Comparison of ENCODE assay signal across 14 cellular contexts in the genomic region with DNA sequence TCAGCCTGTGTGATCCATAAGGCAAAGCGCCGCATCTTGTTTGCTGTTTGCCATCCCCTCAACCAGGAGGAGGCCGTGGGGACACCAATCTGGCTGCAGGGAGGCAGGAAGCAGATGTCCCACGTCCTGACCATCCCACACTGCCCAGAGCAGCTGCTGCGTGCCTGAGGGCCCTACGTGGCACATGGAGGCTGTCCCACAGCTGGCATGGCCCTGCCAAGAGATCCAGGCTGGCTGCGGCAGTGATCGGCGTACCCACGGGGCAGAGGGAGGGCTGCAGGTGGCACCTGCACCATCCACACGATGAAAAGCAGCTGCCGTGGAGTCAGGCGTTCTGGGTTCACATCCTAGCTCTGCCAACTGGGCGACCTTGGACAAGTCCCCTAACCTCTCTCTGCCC. TPM values are rescaled to one million over a fixed set of nuclear protein-coding genes. Genes with fewer than 3 reads are reported as not detected.
A peak's percentile ranks its signal among the peaks of the same experiment; 100 is the strongest.
DNase-seq lines count a peak whose midpoint lies in the region; ATAC-seq and TF ChIP-seq lines count a peak whose summit lies in the region.
"Had no signal": no experiment of that assay in that cellular context is flagged by ENCODE, and none has a peak within 500 bp of the region (broad histone marks: within the 10 kb centered on the region; RNA-seq: fewer than 3 reads in every experiment).

No MANE protein-coding gene starts in this region.

- peaks cover 12 to 35% (median 31%) of the 10 kb centered on the region in 3 experiments for H3K36me3 Mint-ChIP-seq in H9 (ENCODE audit: insufficient read depth in 1 of 3, low read depth in 3 of 3)
- H3K36me3 Mint-ChIP-seq: natural killer cell had no signal

- intact Hi-C loops in Right ventricle myocardium superior (cut with DNase I) (no loop called here), mucosa of descending colon (cut with DNase I, micrococcal nuclease) (no loop called here)

- H2BK15ac ChIP-seq in H9 (ENCODE audit: low read depth, low read length): no peak overlapping the region

- peak overlapping the region in 1 of 3 experiments; percentile 66; a peak in 1 of 7 replicates for H3K27ac Mint-ChIP-seq in H9

- WGBS in H9 (ENCODE audit: extremely low coverage, insufficient read length, low lambda C conversion rate): no CpG with 5 or more reads among the region's 14 CpGs

- DNase-seq in H9: no peak
- no peak for DNase-seq in WERI-Rb-1
- DNase-seq in Right ventricle myocardium superior: peak; percentile 71
- DNase-seq in mucosa of descending colon: no peak
- DNase-seq: activated CD4-positive, alpha-beta T cell treated with anti-CD3 and anti-CD28 coated beads for 48 hours; activated T-cell treated with anti-CD3 and anti-CD28 coated beads, Interleukin-2, amount 50 U/mL, for 72 hours; COR-L47; left colon; natural killer cell; NCI-H2107 had no signal

- no peak overlapping the region for H3K23ac ChIP-seq in H9 (ENCODE audit: insufficient read length, low read depth, low read length)

- H2AK5ac ChIP-seq in H9 (ENCODE audit: insufficient read length, low read length): no peak overlapping the region

- no peak overlapping the region for H3K14ac ChIP-seq in H9 (ENCODE audit: insufficient read depth, low read length)

- peaks cover 10% of the 10 kb centered on the region for H3K79me1 ChIP-seq in H9 (ENCODE audit: insufficient read depth, low read depth, low read length, poor library complexity, severe bottlenecking)

- H2BK12ac ChIP-seq in H9 (ENCODE audit: insufficient read length, low read depth, low read length): no peak overlapping the region

- H3K79me2 ChIP-seq in H9 (ENCODE audit: insufficient read depth, low read length): peaks cover 23% of the 10 kb centered on the region; the same call in 1 of the 2 replicates

- H2BK5ac ChIP-seq in H9 (ENCODE audit: insufficient read length, low read length): no peak overlapping the region

- no peaks in the 10 kb centered on the region for H4K20me1 ChIP-seq in H9 (ENCODE audit: control insufficient read depth, insufficient read depth, insufficient read length)

- H3K9ac ChIP-seq in H9 (ENCODE audit: extremely low read depth, insufficient read length, low read length): no peak overlapping the region
- H3K9ac ChIP-seq in skeletal muscle satellite cell (ENCODE audit: low read depth, low read length): peak overlapping the region; percentile 22
- H3K9ac ChIP-seq: KMS-11 had no signal

- peak; percentile 76 for ATAC-seq in Right ventricle myocardium superior (ENCODE audit: poor library complexity)
- ATAC-seq in GM19351 (IDR thresholded peaks at IDR 0.05; ENCODE audit: unreplicated experiment): no peak
- no peak for ATAC-seq in HG02798 (IDR thresholded peaks at IDR 0.05; ENCODE audit: poor library complexity, unreplicated experiment)
- no peak for ATAC-seq in mucosa of descending colon
- ATAC-seq: activated T-cell treated with anti-CD3 and anti-CD28 coated beads, Interleukin-2, amount 50 U/mL, for 72 hours; natural killer cell had no signal

- peak overlapping the region; percentile 8 for H3K18ac ChIP-seq in H9 (ENCODE audit: insufficient read length, low read depth, low read length)

- H4K5ac ChIP-seq in H9 (ENCODE audit: insufficient read length, low read depth, low read length): no peak overlapping the region

- H2BK120ac ChIP-seq in H9 (ENCODE audit: low read depth, low read length, poor library complexity, severe bottlenecking): no peak overlapping the region

- no peak overlapping the region for H3K4ac ChIP-seq in H9 (ENCODE audit: low read depth, low read length)

- H2BK20ac ChIP-seq in H9 (ENCODE audit: low read depth, low read length, poor library complexity, severe bottlenecking): no peak overlapping the region

- H3K23me2 ChIP-seq in H9 (ENCODE audit: insufficient read length, low read depth, low read length, poor library complexity, severe bottlenecking): no peaks in the 10 kb centered on the region

- H3K4me3 Mint-ChIP-seq in H9: no peak overlapping the region
- H3K4me3 Mint-ChIP-seq: activated T-cell treated with anti-CD3 and anti-CD28 coated beads, Interleukin-2, amount 50 U/mL, for 72 hours; natural killer cell had no signal

- no peak overlapping the region for H3T11ph ChIP-seq in H9 (ENCODE audit: low read length)

- H3K9me3 ChIP-seq in H9 (ENCODE audit: control insufficient read depth, low read depth, low read length) (no peaks in the 10 kb centered on the region), WERI-Rb-1 (ENCODE audit: severe bottlenecking) (no peaks in the 10 kb centered on the region), skeletal muscle satellite cell (replicated peaks; ENCODE audit: low read length) (no peaks in the 10 kb centered on the region), mucosa of descending colon (no peaks in the 10 kb centered on the region)

- peaks cover 35% of the 10 kb centered on the region for H3K36me3 ChIP-seq in WERI-Rb-1
- no peaks in the 10 kb centered on the region for H3K36me3 ChIP-seq in skeletal muscle satellite cell (ENCODE audit: insufficient read depth, low read length)
- H3K36me3 ChIP-seq in mucosa of descending colon (ENCODE audit: low read depth): no peaks in the 10 kb centered on the region

- TF ChIP-seq CTCF in H9 (conservative IDR thresholded peaks at IDR 0.05) (no peak), WERI-Rb-1 (IDR thresholded peaks at IDR 0.05; ENCODE audit: low read depth, low read length) (no peak), mucosa of descending colon (IDR thresholded peaks at IDR 0.05) (no peak)

- H3K27me3 ChIP-seq in H9 (ENCODE audit: insufficient read depth, low read length): no peaks in the 10 kb centered on the region
- H3K27me3 ChIP-seq in WERI-Rb-1 (ENCODE audit: insufficient read depth, low read depth, severe bottlenecking): no peaks in the 10 kb centered on the region
- H3K27me3 ChIP-seq in skeletal muscle satellite cell (ENCODE audit: control insufficient read depth, insufficient read depth, low read length): no peaks in the 10 kb centered on the region

- H3K27ac ChIP-seq in H9 (ENCODE audit: insufficient read length, low read depth, low read length): no peak overlapping the region
- H3K27ac ChIP-seq in WERI-Rb-1: peak overlapping the region; percentile 19
- H3K27ac ChIP-seq: KMS-11 had no signal

- H3K9me3 Mint-ChIP-seq in H9: peaks cover 4 to 5% of the 10 kb centered on the region in 2 experiments; a peak in 2 of 5 replicates
- H3K9me3 Mint-ChIP-seq: activated T-cell treated with anti-CD3 and anti-CD28 coated beads, Interleukin-2, amount 50 U/mL, for 72 hours; natural killer cell had no signal

- no peak overlapping the region for H3K4me2 ChIP-seq in H9 (ENCODE audit: insufficient read depth, insufficient read length, low read length)
- peak overlapping the region; percentile 31 for H3K4me2 ChIP-seq in skeletal muscle satellite cell (ENCODE audit: low read length)
- H3K4me2 ChIP-seq: KMS-11 had no signal

- no peak overlapping the region for H2AFZ ChIP-seq in H9 (ENCODE audit: low read length)

- no peak overlapping the region for H4K91ac ChIP-seq in H9 (ENCODE audit: insufficient read length, low read depth, low read length)

- H3K4me1 ChIP-seq in H9 (ENCODE audit: insufficient read depth, low read length) (no peaks in the 10 kb centered on the region), skeletal muscle satellite cell (ENCODE audit: control insufficient read depth, insufficient read depth, low read length) (peaks cover 59% of the 10 kb centered on the region), mucosa of descending colon (ENCODE audit: low read depth) (peaks cover 6% of the 10 kb centered on the region)

- H3K56ac ChIP-seq in H9 (ENCODE audit: insufficient read length, low read depth, low read length): no peak overlapping the region

- H3K27me3 Mint-ChIP-seq in H9 (ENCODE audit: low read depth): no peaks in the 10 kb centered on the region

- peaks cover 15 to 19% of the 10 kb centered on the region in 2 experiments; a peak in 3 of 4 replicates for H3K4me1 Mint-ChIP-seq in H9

- H4K8ac ChIP-seq in H9 (replicated peaks; ENCODE audit: insufficient read length, low read depth, low read length): no peak overlapping the region

- no peak overlapping the region for H3K4me3 ChIP-seq in WERI-Rb-1 (ENCODE audit: low read depth, low read length)
- H3K4me3 ChIP-seq in skeletal muscle satellite cell (ENCODE audit: low read length): no peak overlapping the region
- no peak overlapping the region for H3K4me3 ChIP-seq in mucosa of descending colon

RNA-seq across cellular contexts. Expression of gene NCOR2, which starts 42.0 kb away (rescaled TPM):
- total RNA-seq in H9 (2021) (220 and 226 TPM in 2 replicates), Right ventricle myocardium superior (133 TPM), mucosa of descending colon (100 to 1,000 TPM; 159 to 269 (median 161) TPM)
- total RNA-seq in skeletal muscle satellite cell (2012; rRNA removed): 46.6 and 66.2 TPM in 2 replicates
